Comparison of ENCODE assay signal across 10 cellular contexts in genomic region chr19:15835565-15836344, GRCh38. TPM values are rescaled to one million over a fixed set of nuclear protein-coding genes. Genes with fewer than 3 reads are reported as not detected.
DNase-seq lines count a peak whose midpoint lies in the region; ATAC-seq, FAIRE-seq and TF ChIP-seq lines count a peak whose summit lies in the region.
"Not testable (repeated sequence)": the region's sequence is repeated elsewhere in the genome, so short reads cannot be mapped to it uniquely, and the experiment has no call there.
"Had no signal": no experiment of that assay in that cellular context is flagged by ENCODE, and none has a peak within 500 bp of the region (broad histone marks: within the 10 kb centered on the region; RNA-seq: fewer than 3 reads in every experiment).

No MANE protein-coding gene starts in this region.

- FAIRE-seq in keratinocyte (lab: Jason Lieb, UNC) = peak; percentile 43

- H3K27ac Mint-ChIP-seq in activated T-cell treated with anti-CD3 and anti-CD28 coated beads, Interleukin-2, amount 50 U/mL, for 72 hours = peak overlapping the region; percentile 95

- intact Hi-C loops in colonic mucosa (cut with DNase I) = not testable (repeated sequence)

- H2AFZ ChIP-seq in keratinocyte (ENCODE audit: control insufficient read depth, low read length) = peak overlapping the region; percentile 49

- ATAC-seq in activated T-cell treated with anti-CD3 and anti-CD28 coated beads, Interleukin-2, amount 50 U/mL, for 72 hours (replicated peaks in 1 of 2) = peak; percentile 22 to 36
- peak; percentile 8 for ATAC-seq in stimulated activated naive CD8-positive, alpha-beta T cell treated with anti-CD3 and anti-CD28 coated beads, Interleukin-15, Interleukin-2, amounts not matched to agents 100 U/mL and 50 U/mL, for 24 hours

- H3K4me1 ChIP-seq in colonic mucosa = not testable (repeated sequence)
- H3K4me1 ChIP-seq in keratinocyte (ENCODE audit: control insufficient read depth, extremely low read depth, insufficient read depth, low read length) = peaks cover 43% of the 10 kb centered on the region

- H3K9me1 ChIP-seq in keratinocyte (ENCODE audit: control insufficient read depth, extremely low read depth, insufficient read depth, low read length) = not testable (repeated sequence)

- not testable (repeated sequence) for H3K36me3 Mint-ChIP-seq in activated T-cell treated with anti-CD3 and anti-CD28 coated beads, Interleukin-2, amount 50 U/mL, for 72 hours (ENCODE audit: insufficient read depth in 2 of 2)

- H3K4me2 ChIP-seq in keratinocyte (ENCODE audit: control insufficient read depth, extremely low read depth, insufficient read depth, low read depth, low read length) = peak overlapping the region; percentile 99

- not testable (repeated sequence) for H3K9me3 Mint-ChIP-seq in activated T-cell treated with anti-CD3 and anti-CD28 coated beads, Interleukin-2, amount 50 U/mL, for 72 hours

- peak overlapping the region; percentile 68 for H3K4me3 ChIP-seq in colonic mucosa
- H3K4me3 ChIP-seq in keratinocyte (ENCODE audit: control insufficient read depth in 2 of 3, extremely low read depth in 1 of 3, insufficient read depth in 2 of 3, low read depth in 1 of 3, low read length in 3 of 3) = peak overlapping the region; percentile 41 to 86 (median 66)

- not testable (repeated sequence) for TF ChIP-seq CTCF in colonic mucosa (IDR thresholded peaks at IDR 0.05); keratinocyte (optimal IDR thresholded peaks at IDR 0.05 in 1 of 3, IDR thresholded peaks at IDR 0.05 in 1 of 3, conservative IDR thresholded peaks at IDR 0.05 in 1 of 3; ENCODE audit: extremely low read depth in 1 of 3, insufficient read depth in 2 of 3, low read length in 3 of 3)

- not testable (repeated sequence) for H3K36me3 ChIP-seq in KOPT-K1 (ENCODE audit: insufficient read depth, low read length); colonic mucosa; keratinocyte (ENCODE audit: control insufficient read depth in 2 of 2, extremely low read depth in 1 of 2, insufficient read depth in 2 of 2, low read length in 2 of 2)

- H3K27ac ChIP-seq in KOPT-K1 (ENCODE audit: low read depth, low read length, poor library complexity, severe bottlenecking) = peak overlapping the region; percentile 99
- peak overlapping the region; percentile 99 for H3K27ac ChIP-seq in colonic mucosa
- H3K27ac ChIP-seq in keratinocyte (ENCODE audit: control insufficient read depth, insufficient read depth, low read length) = peak overlapping the region; percentile 99

- dilution Hi-C loops in keratinocyte (cut with MboI; ENCODE audit: extremely low pct_ligation_motif_present, low sequenced_read_pairs) = not testable (repeated sequence)

- not testable (repeated sequence) for H3K27me3 Mint-ChIP-seq in activated T-cell treated with anti-CD3 and anti-CD28 coated beads, Interleukin-2, amount 50 U/mL, for 72 hours (ENCODE audit: low read depth)

- not testable (repeated sequence) for H3K27me3 ChIP-seq in colonic mucosa; keratinocyte (ENCODE audit: control insufficient read depth, extremely low read depth, insufficient read depth, low read length)

- H3K9me3 ChIP-seq in KOPT-K1 (ENCODE audit: insufficient read depth, low read length, poor library complexity, severe bottlenecking); colonic mucosa; keratinocyte (ENCODE audit: control insufficient read depth, low read depth, low read length): not testable (repeated sequence)

- H3K79me2 ChIP-seq in keratinocyte (ENCODE audit: control insufficient read depth, insufficient read depth, low read length) = not testable (repeated sequence)

- peak overlapping the region; percentile 97 to 99 for H3K9ac ChIP-seq in colonic mucosa (ENCODE audit: low read depth in 2 of 2, low read length in 2 of 2)
- peak overlapping the region; percentile 95 for H3K9ac ChIP-seq in keratinocyte (ENCODE audit: control insufficient read depth, extremely low read depth, insufficient read depth, low read length)

- H3K4me3 Mint-ChIP-seq in activated T-cell treated with anti-CD3 and anti-CD28 coated beads, Interleukin-2, amount 50 U/mL, for 72 hours = peak overlapping the region; percentile 90 to 93

- peak; percentile 43 for DNase-seq in CD1c-positive myeloid dendritic cell (ENCODE audit: extremely low spot score)
- DNase-seq in T-helper 22 cell (ENCODE audit: low read depth) = peak; percentile 65
- peak; percentile 36 to 44 for DNase-seq in activated T-cell treated with anti-CD3 and anti-CD28 coated beads, Interleukin-2, amount 50 U/mL, for 72 hours
- peak; percentile 34 for DNase-seq in colonic mucosa
- peak; percentile 19 for DNase-seq in keratinocyte (ENCODE audit: low read depth, low spot score)
- peak; percentile 2 for DNase-seq in retina
- DNase-seq in stimulated activated naive CD8-positive, alpha-beta T cell treated with anti-CD3 and anti-CD28 coated beads, Interleukin-15, Interleukin-2, amounts not matched to agents 100 U/mL and 50 U/mL, for 24 hours = peak; percentile 24

- H3K4me1 Mint-ChIP-seq in activated T-cell treated with anti-CD3 and anti-CD28 coated beads, Interleukin-2, amount 50 U/mL, for 72 hours (ENCODE audit: low read depth) = peaks cover 22% of the 10 kb centered on the region

- not testable (repeated sequence) for H4K20me1 ChIP-seq in keratinocyte (ENCODE audit: control insufficient read depth, extremely low read depth, insufficient read depth, low read length)

RNA-seq across cellular contexts. Expression of gene OR10H1, which starts 20.3 kb away (rescaled TPM):
- total RNA-seq in activated T-cell treated with anti-CD3 and anti-CD28 coated beads, Interleukin-2, amount 50 U/mL, for 72 hours = under 1 TPM in 1 of 2 donors, not detected in 1; 0.07 TPM
- total RNA-seq in colonic mucosa = not detected
- polyA plus RNA-seq in keratinocyte = not detected in 3 replicates
- polyA plus RNA-seq in keratinocyte (2011; ENCODE audit: low read depth) = 0.37 TPM
- polyA plus RNA-seq in keratinocyte (2011; cell fraction: cytosol; rRNA removed) = not detected in 2 replicates
- polyA plus RNA-seq in keratinocyte (2011; cell fraction: nucleus; rRNA removed) = 0.05 TPM in 1 of 2 replicates, not detected in the other
- polyA plus RNA-seq in keratinocyte (2012; ENCODE audit: low replicate concordance) = 0.13 TPM in 1 of 2 replicates, not detected in the other
- not detected in 3 replicates for polyA minus RNA-seq in keratinocyte
- not detected for polyA minus RNA-seq in keratinocyte (2011; cell fraction: cytosol; rRNA and poly(A)+ RNA removed)
- not detected in 2 replicates for polyA minus RNA-seq in keratinocyte (2011; cell fraction: nucleus; rRNA and poly(A)+ RNA removed)
- total RNA-seq: H1, left lobe of liver had no signal
- polyA plus RNA-seq: H1 had no signal

RNA-seq across cellular contexts. Expression of gene OR10H5, which starts 48.3 kb away (rescaled TPM):
- not detected for total RNA-seq in activated T-cell treated with anti-CD3 and anti-CD28 coated beads, Interleukin-2, amount 50 U/mL, for 72 hours
- not detected for total RNA-seq in colonic mucosa
- polyA plus RNA-seq in keratinocyte = not detected in 3 replicates
- polyA plus RNA-seq in keratinocyte (2011; ENCODE audit: low read depth) = not detected
- polyA plus RNA-seq in keratinocyte (2011; cell fraction: cytosol; rRNA removed) = not detected in 2 replicates
- polyA plus RNA-seq in keratinocyte (2011; cell fraction: nucleus; rRNA removed) = not detected in 2 replicates
- polyA plus RNA-seq in keratinocyte (2012; ENCODE audit: low replicate concordance) = not detected in 2 replicates
- polyA minus RNA-seq in keratinocyte = not detected in 3 replicates
- not detected for polyA minus RNA-seq in keratinocyte (2011; cell fraction: cytosol; rRNA and poly(A)+ RNA removed)
- not detected in 2 replicates for polyA minus RNA-seq in keratinocyte (2011; cell fraction: nucleus; rRNA and poly(A)+ RNA removed)
- total RNA-seq: H1, left lobe of liver had no signal
- polyA plus RNA-seq: H1 had no signal

Comparison
In these comparisons a context has a peak if more than half of its experiments do, and no peak if none do; other contexts are left out.
1. Peak in every context shown above with its lines: DNase-seq, ATAC-seq, H3K4me3 ChIP-seq and H3K27ac ChIP-seq.
2. DNase-seq: peak in every context shown above with its lines; median percentile 65 in T-helper 22 cell; 43 in CD1c-positive myeloid dendritic cell; 40 in activated T-cell treated with anti-CD3 and anti-CD28 coated beads, Interleukin-2, amount 50 U/mL, for 72 hours; 34 in colonic mucosa; 24 in stimulated activated naive CD8-positive, alpha-beta T cell treated with anti-CD3 and anti-CD28 coated beads, Interleukin-15, Interleukin-2, amounts not matched to agents 100 U/mL and 50 U/mL, for 24 hours; 19 in keratinocyte; 2 in retina.